Comparison of ENCODE assay signal across 9 cellular contexts in the genomic region with DNA sequence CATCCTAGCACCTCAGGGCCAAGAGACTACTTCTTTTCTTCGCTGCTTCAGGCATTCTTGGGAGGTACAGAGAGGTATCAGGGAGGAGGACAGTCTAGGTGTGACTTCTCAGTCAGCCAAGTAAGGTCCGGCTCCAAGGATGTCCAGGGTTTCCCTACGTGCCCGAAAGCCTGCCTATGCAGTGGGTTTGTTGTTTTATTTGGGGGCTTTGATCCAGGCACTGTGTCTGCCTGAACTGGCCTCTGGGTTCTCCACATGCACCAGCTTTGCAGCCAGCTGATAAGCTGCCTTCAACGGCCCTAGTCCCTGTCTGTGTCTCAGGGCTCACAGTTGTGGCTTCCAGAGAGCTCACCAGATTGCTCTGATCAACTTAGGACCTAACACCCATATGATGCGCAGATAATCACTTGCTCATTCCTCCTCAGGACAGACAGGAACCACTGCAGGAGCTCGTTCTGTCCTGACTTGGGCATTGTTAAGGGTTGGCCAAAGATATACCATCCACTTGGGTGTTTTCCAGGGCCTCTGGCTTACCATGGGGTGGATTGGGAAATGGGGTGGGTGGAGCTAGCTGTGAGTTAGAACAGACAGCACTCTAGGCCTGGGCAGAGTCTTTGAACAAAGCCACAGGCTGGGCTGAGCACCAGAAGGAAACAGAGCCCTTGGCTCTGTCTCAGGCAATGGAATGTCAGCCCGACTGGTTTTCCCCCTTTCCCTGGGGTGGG. TPM values are rescaled to one million over a fixed set of nuclear protein-coding genes. Genes with fewer than 3 reads are reported as not detected.
A peak's percentile ranks its signal among the peaks of the same experiment; 100 is the strongest.
DNase-seq lines count a peak whose midpoint lies in the region; ATAC-seq and TF ChIP-seq lines count a peak whose summit lies in the region.
"Had no signal": no experiment of that assay in that cellular context is flagged by ENCODE, and none has a peak within 500 bp of the region (broad histone marks: within the 10 kb centered on the region; RNA-seq: fewer than 3 reads in every experiment).

No MANE protein-coding gene starts in this region.

- H3K9me2 ChIP-seq in OCI-LY7 (ENCODE audit: insufficient read depth, low read length) = no peaks in the 10 kb centered on the region

- peak; percentile 35 to 73 for TF ChIP-seq POLR2A in gastrocnemius medialis (IDR thresholded peaks at IDR 0.05)

- H3K36me3 ChIP-seq in left ventricle myocardium inferior (no peaks in the 10 kb centered on the region), gastrocnemius medialis (no peaks in the 10 kb centered on the region), OCI-LY7 (ENCODE audit: insufficient read depth, low read length) (no peaks in the 10 kb centered on the region)

- H3K9me3 ChIP-seq in left ventricle myocardium inferior (replicated peaks) (no peaks in the 10 kb centered on the region), gastrocnemius medialis (no peaks in the 10 kb centered on the region), OCI-LY7 (ENCODE audit: low read length) (no peaks in the 10 kb centered on the region)

- peak; percentile 83 for DNase-seq in HT-29 (ENCODE audit: low spot score)
- peak; percentile 45 for DNase-seq in astrocyte of the cerebellum (ENCODE audit: low read depth)
- DNase-seq in left ventricle myocardium inferior = peak; percentile 58
- peak; percentile 86 to 94 for DNase-seq in gastrocnemius medialis
- DNase-seq in DMS79 (lab: John Stamatoyannopoulos, UW) = no peak
- no peak for DNase-seq in NCI-H187 (lab: John Stamatoyannopoulos, UW)
- DNase-seq in germinal center (ENCODE audit: low spot score) = no peak
- no peak for DNase-seq in OCI-LY7 (ENCODE audit: low spot score)
- DNase-seq: NCI-H69 had no signal

- H2AFZ ChIP-seq in OCI-LY7 (ENCODE audit: low read length) = no peak overlapping the region

- intact Hi-C loops in left ventricle myocardium inferior (cut with micrococcal nuclease) = no loop called here
- intact Hi-C loops in gastrocnemius medialis (cut with DNase I; ENCODE audit: low total_unique reads) = no loop called here
- intact Hi-C loops in OCI-LY7 (cut with micrococcal nuclease; ENCODE audit: unreplicated experiment) = no loop called here

- H3K27ac ChIP-seq in left ventricle myocardium inferior (replicated peaks) (peak overlapping the region; percentile 85), gastrocnemius medialis (peak overlapping the region; percentile 90 to 95 (median 92)), OCI-LY7 (ENCODE audit: low read depth, low read length, poor library complexity, severe bottlenecking) (no peak overlapping the region)

- H3K4me2 ChIP-seq in OCI-LY7 (ENCODE audit: low read length) = no peak overlapping the region

- H3K79me2 ChIP-seq in OCI-LY7 (ENCODE audit: insufficient read depth, low read depth, low read length) = no peaks in the 10 kb centered on the region

- peaks cover 52% of the 10 kb centered on the region for H3K4me1 ChIP-seq in left ventricle myocardium inferior
- H3K4me1 ChIP-seq in gastrocnemius medialis = peaks cover 35 to 56% of the 10 kb centered on the region in 2 donors
- H3K4me1 ChIP-seq in OCI-LY7 (ENCODE audit: insufficient read depth, low read length, poor library complexity, severe bottlenecking) = no peaks in the 10 kb centered on the region

- no peaks in the 10 kb centered on the region for H4K20me1 ChIP-seq in OCI-LY7 (ENCODE audit: insufficient read depth, low read length)

- POLR2A ChIA-PET in OCI-LY7 (lab: Charles Lee) = no interaction called here

- peak; percentile 75 to 78 for ATAC-seq in gastrocnemius medialis

- in situ Hi-C loops in astrocyte of the cerebellum (cut with HindIII; ENCODE audit: low sequenced_read_pairs) (loop anchor here (5.0 kb wide), 1 partner anchor 33 kb away; no protein-coding TSS in a partner anchor), gastrocnemius medialis (cut with MboI; ENCODE audit: low sequenced_read_pairs in 4 of 4) (no loop called here)

- BruUV-seq in OCI-LY7 (replicated peaks; lab: Mats Ljungman, UMichigan) = no TSS peak

- no peaks in the 10 kb centered on the region for H3K27me3 ChIP-seq in left ventricle myocardium inferior (ENCODE audit: low read depth)
- no peaks in the 10 kb centered on the region for H3K27me3 ChIP-seq in gastrocnemius medialis

- CTCF ChIA-PET in OCI-LY7 (lab: Charles Lee; ENCODE audit: unreplicated experiment) = no interaction called here

- H3K4me3 ChIP-seq in astrocyte of the cerebellum (ENCODE audit: low read depth, low read length) = no peak overlapping the region
- no peak overlapping the region for H3K4me3 ChIP-seq in left ventricle myocardium inferior
- no peak overlapping the region for H3K4me3 ChIP-seq in gastrocnemius medialis
- no peak overlapping the region for H3K4me3 ChIP-seq in OCI-LY7 (ENCODE audit: low read depth, low read length, poor library complexity, severe bottlenecking)

- TF ChIP-seq CTCF in astrocyte of the cerebellum (IDR thresholded peaks at IDR 0.05; ENCODE audit: low read depth, low read length, missing control alignments) = no peak
- TF ChIP-seq CTCF in left ventricle myocardium inferior (IDR thresholded peaks at IDR 0.05; ENCODE audit: borderline replicate concordance) = no peak
- no peak for TF ChIP-seq CTCF in gastrocnemius medialis (IDR thresholded peaks at IDR 0.05 in 4 of 5, conservative IDR thresholded peaks at IDR 0.05 in 1 of 5)
- TF ChIP-seq CTCF in OCI-LY7 (conservative IDR thresholded peaks at IDR 0.05; ENCODE audit: low read length) = no peak

RNA-seq across cellular contexts. Expression of gene CRYBB3, which starts 45.5 kb away (rescaled TPM):
- total RNA-seq in HT-29 (2014; rRNA removed; shearing (Covaris generic)) = 0.46 TPM in 1 of 2 replicates, not detected in the other
- total RNA-seq in left ventricle myocardium inferior = not detected
- not detected for total RNA-seq in gastrocnemius medialis
- not detected in 2 replicates for total RNA-seq in OCI-LY7 (2014; rRNA removed; shearing (Covaris generic))
- not detected in 2 replicates for total RNA-seq in OCI-LY7 (2022)

Comparison
In these comparisons a context has a peak if more than half of its experiments do, and no peak if none do; other contexts are left out.
1. DNase-seq: peak in HT-29 (single experiment), astrocyte of the cerebellum (single experiment), left ventricle myocardium inferior (single experiment) and gastrocnemius medialis (2 of 2); none in DMS79 (single experiment), NCI-H187 (0 of 2), germinal center (single experiment) and OCI-LY7 (single experiment).